Comparison of ENCODE assay signal across 8 cellular contexts in genomic region chr13:40190656-40191100, GRCh38.
DNase-seq lines count a peak whose midpoint lies in the region; ATAC-seq and TF ChIP-seq lines count a peak whose summit lies in the region.

No MANE protein-coding gene starts in this region.

- in situ Hi-C loops in GM13976 (cut with MboI; ENCODE audit: low sequenced_read_pairs, unreplicated experiment) = no loop called here

- peak; percentile 10 for DNase-seq in Calu3
- DNase-seq in activated CD4-positive, alpha-beta T cell treated with anti-CD3 and anti-CD28 coated beads for 36 hours = peak; percentile 81
- peak; percentile 93 for DNase-seq in dermis blood vessel endothelial cell
- peak; percentile 66 for DNase-seq in mesendoderm
- DNase-seq in stimulated activated CD8-positive, alpha-beta memory T cell treated with anti-CD3 and anti-CD28 coated beads, Interleukin-4, amount 100 ng/mL, for 1 hour (ENCODE audit: low read depth in 2 of 2, low spot score in 1 of 2) = peak; percentile 31 to 36
- no peak for DNase-seq in GM13976 (ENCODE audit: low spot score)
- DNase-seq in 8988T = no peak

- H4K8ac ChIP-seq in mesendoderm (ENCODE audit: low read depth, low read length) = no peak overlapping the region

- no peaks in the 10 kb centered on the region for H3K27me3 Mint-ChIP-seq in Calu3 (ENCODE audit: unreplicated experiment)
- no peaks in the 10 kb centered on the region for H3K27me3 Mint-ChIP-seq in activated CD4-positive, alpha-beta T cell treated with anti-CD3 and anti-CD28 coated beads for 36 hours

- no peak overlapping the region for H2AK5ac ChIP-seq in mesendoderm (ENCODE audit: low read length)

- H3K79me2 ChIP-seq in mesendoderm (ENCODE audit: control insufficient read depth, insufficient read depth, low read length) = no peaks in the 10 kb centered on the region

- no peaks in the 10 kb centered on the region for H3K79me1 ChIP-seq in mesendoderm (ENCODE audit: low read length)

- no peak overlapping the region for H3K4me3 ChIP-seq in mesendoderm (ENCODE audit: low read length)

- no peak overlapping the region for H3K4me3 Mint-ChIP-seq in Calu3 (ENCODE audit: low read depth, unreplicated experiment)
- peak overlapping the region; percentile 32 for H3K4me3 Mint-ChIP-seq in activated CD4-positive, alpha-beta T cell treated with anti-CD3 and anti-CD28 coated beads for 36 hours

- no peaks in the 10 kb centered on the region for H3K27me3 ChIP-seq in mesendoderm (ENCODE audit: insufficient read depth, low read length, poor library complexity)

- no peak overlapping the region for H2BK15ac ChIP-seq in mesendoderm (replicated peaks; ENCODE audit: low read depth)

- H2BK5ac ChIP-seq in mesendoderm (ENCODE audit: low read length) = peak overlapping the region; percentile 15

- H3K9me3 Mint-ChIP-seq in Calu3 (ENCODE audit: low read depth, unreplicated experiment) = no peaks in the 10 kb centered on the region
- H3K9me3 Mint-ChIP-seq in activated CD4-positive, alpha-beta T cell treated with anti-CD3 and anti-CD28 coated beads for 36 hours (ENCODE audit: low read depth) = no peaks in the 10 kb centered on the region

- no peak overlapping the region for H3K18ac ChIP-seq in mesendoderm (ENCODE audit: low read length)

- peaks cover 16% of the 10 kb centered on the region for H3K4me1 Mint-ChIP-seq in Calu3 (ENCODE audit: low read depth, unreplicated experiment)
- peaks cover 76% of the 10 kb centered on the region for H3K4me1 Mint-ChIP-seq in activated CD4-positive, alpha-beta T cell treated with anti-CD3 and anti-CD28 coated beads for 36 hours

- CTCF ChIA-PET in Calu3 (lab: Charles Lee) = interaction anchor here (0.6 to 1.0 kb wide), 2 partner anchors 41 to 241 kb away, joined by 3 to 9 read pairs; no protein-coding TSS in a partner anchor
- CTCF ChIA-PET in activated CD4-positive, alpha-beta T cell treated with anti-CD3 and anti-CD28 coated beads for 36 hours (lab: Charles Lee) = interaction anchor here (0.5 to 4.6 kb wide), 11 partner anchors 10 to 317 kb away, joined by 3 to 21 read pairs (median 3); no protein-coding TSS in a partner anchor

- no peak overlapping the region for H3K27ac ChIP-seq in mesendoderm (ENCODE audit: low read depth, low read length)

- H3K36me3 ChIP-seq in mesendoderm (ENCODE audit: control insufficient read depth, insufficient read depth, low read length) = no peaks in the 10 kb centered on the region

- H4K5ac ChIP-seq in mesendoderm (ENCODE audit: low read length) = no peak overlapping the region

- no TSS peak for BruUV-seq in Calu3 (replicated peaks; lab: Mats Ljungman, UMichigan)

- H3K4ac ChIP-seq in mesendoderm (ENCODE audit: low read depth, low read length) = no peak overlapping the region

- POLR2A ChIA-PET in activated CD4-positive, alpha-beta T cell treated with anti-CD3 and anti-CD28 coated beads for 36 hours (lab: Charles Lee) = interaction anchor here (0.9 to 1.1 kb wide), 2 partner anchors 17 to 422 kb away, joined by 3 read pairs; no protein-coding TSS in a partner anchor

- no peak overlapping the region for H3K23ac ChIP-seq in mesendoderm (ENCODE audit: low read length)

- WGBS in mesendoderm (ENCODE audit: extremely low coverage, insufficient coverage, low lambda C conversion rate) = no CpG with 5 or more reads among the region's 5 CpGs

- H3K36me3 Mint-ChIP-seq in Calu3 (ENCODE audit: insufficient read depth, unreplicated experiment) = no peaks in the 10 kb centered on the region
- no peaks in the 10 kb centered on the region for H3K36me3 Mint-ChIP-seq in activated CD4-positive, alpha-beta T cell treated with anti-CD3 and anti-CD28 coated beads for 36 hours (ENCODE audit: low read depth)

- TF ChIP-seq CTCF in Calu3 (IDR thresholded peaks at IDR 0.05; ENCODE audit: unreplicated experiment) (no peak), GM13976 (IDR thresholded peaks at IDR 0.05; ENCODE audit: borderline replicate concordance, control extremely low read depth, extremely low read depth, insufficient read depth, missing control alignments) (no peak)

- H3K27ac Mint-ChIP-seq in Calu3 (ENCODE audit: unreplicated experiment) = peak overlapping the region; percentile 61
- H3K27ac Mint-ChIP-seq in activated CD4-positive, alpha-beta T cell treated with anti-CD3 and anti-CD28 coated beads for 36 hours = peak overlapping the region; percentile 89

- no peak overlapping the region for H3K9ac ChIP-seq in mesendoderm (ENCODE audit: low read length)

- no peak overlapping the region for H2BK120ac ChIP-seq in mesendoderm (ENCODE audit: low read depth, low read length)

- H3K4me1 ChIP-seq in mesendoderm (ENCODE audit: control insufficient read depth, low read depth, low read length) = peaks cover 3% of the 10 kb centered on the region

- no peak overlapping the region for H3K4me2 ChIP-seq in mesendoderm (ENCODE audit: low read length)

- ATAC-seq in HG03280 (IDR thresholded peaks at IDR 0.05; ENCODE audit: unreplicated experiment) = peak; percentile 63
- peak; percentile 43 for ATAC-seq in activated CD4-positive, alpha-beta T cell treated with anti-CD3 and anti-CD28 coated beads for 36 hours

- intact Hi-C loops in Calu3 (cut with micrococcal nuclease; ENCODE audit: unreplicated experiment) = no loop called here
- intact Hi-C loops in activated CD4-positive, alpha-beta T cell treated with anti-CD3 and anti-CD28 coated beads for 36 hours (cut with DNase I, micrococcal nuclease) = loop anchor here (1.0 to 2.0 kb wide), 3 partner anchors 16 to 476 kb away; partner anchors contain the start of gene FOXO1 (in 1 of the 2)

- peak overlapping the region; percentile 22 for H3K56ac ChIP-seq in mesendoderm (ENCODE audit: low read length)

Comparison
In these comparisons a context has a peak if more than half of its experiments do, and no peak if none do; other contexts are left out.
1. DNase-seq: peak in Calu3 (single experiment), activated CD4-positive, alpha-beta T cell treated with anti-CD3 and anti-CD28 coated beads for 36 hours (single experiment), dermis blood vessel endothelial cell (single experiment), mesendoderm (single experiment) and stimulated activated CD8-positive, alpha-beta memory T cell treated with anti-CD3 and anti-CD28 coated beads, Interleukin-4, amount 100 ng/mL, for 1 hour (2 of 2); none in GM13976 (single experiment) and 8988T (single experiment).